In the genomic region with DNA sequence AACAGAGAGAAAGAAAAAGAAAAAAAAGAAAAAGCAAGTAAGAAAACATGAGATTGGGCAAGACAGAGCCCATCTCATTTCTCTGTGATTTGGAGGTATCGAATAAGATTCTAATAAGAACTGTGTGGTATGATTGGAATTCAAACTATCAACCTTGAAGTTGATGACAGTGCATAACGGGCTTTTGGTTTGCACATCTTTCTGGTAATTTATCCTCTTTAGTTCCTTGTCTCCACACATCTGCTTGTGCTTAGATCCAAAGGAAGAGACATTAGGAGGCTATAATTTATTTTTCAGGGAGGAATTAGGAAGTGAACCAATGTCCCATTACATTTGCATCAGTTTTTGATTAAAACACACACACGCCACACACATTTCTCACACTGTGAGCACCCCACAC, we compare ENCODE assay signal across 2 cellular contexts.
TF ChIP-seq lines count a peak whose summit lies in the region.

No MANE protein-coding gene starts in this region.

TF ChIP-seq in SK-N-SH treated with all-trans-retinoic acid at 6 μM for 48 hours, 23 proteins besides CTCF, POLR2A, EP300 and RAD21 (continued from another document):
- TF ChIP-seq, protein P1, sequence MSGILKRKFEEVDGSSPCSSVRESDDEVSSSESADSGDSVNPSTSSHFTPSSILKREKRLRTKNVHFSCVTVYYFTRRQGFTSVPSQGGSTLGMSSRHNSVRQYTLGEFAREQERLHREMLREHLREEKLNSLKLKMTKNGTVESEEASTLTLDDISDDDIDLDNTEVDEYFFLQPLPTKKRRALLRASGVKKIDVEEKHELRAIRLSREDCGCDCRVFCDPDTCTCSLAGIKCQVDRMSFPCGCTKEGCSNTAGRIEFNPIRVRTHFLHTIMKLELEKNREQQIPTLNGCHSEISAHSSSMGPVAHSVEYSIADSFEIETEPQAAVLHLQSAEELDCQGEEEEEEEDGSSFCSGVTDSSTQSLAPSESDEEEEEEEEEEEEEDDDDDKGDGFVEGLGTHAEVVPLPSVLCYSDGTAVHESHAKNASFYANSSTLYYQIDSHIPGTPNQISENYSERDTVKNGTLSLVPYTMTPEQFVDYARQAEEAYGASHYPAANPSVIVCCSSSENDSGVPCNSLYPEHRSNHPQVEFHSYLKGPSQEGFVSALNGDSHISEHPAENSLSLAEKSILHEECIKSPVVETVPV (CRISPR knock-in tag; IDR thresholded peaks at IDR 0.05), result no peak
- no peak for TF ChIP-seq CSDC2 (CRISPR knock-in tag; IDR thresholded peaks at IDR 0.05)
- no peak for TF ChIP-seq ZFP3 (CRISPR knock-in tag; IDR thresholded peaks at IDR 0.05)
- no peak for TF ChIP-seq ISL1 (CRISPR knock-in tag; IDR thresholded peaks at IDR 0.05)
- TF ChIP-seq OSR1 (CRISPR knock-in tag; IDR thresholded peaks at IDR 0.05), result no peak
- TF ChIP-seq GLIS3 (CRISPR knock-in tag; IDR thresholded peaks at IDR 0.05), result no peak
- TF ChIP-seq, protein P2, sequence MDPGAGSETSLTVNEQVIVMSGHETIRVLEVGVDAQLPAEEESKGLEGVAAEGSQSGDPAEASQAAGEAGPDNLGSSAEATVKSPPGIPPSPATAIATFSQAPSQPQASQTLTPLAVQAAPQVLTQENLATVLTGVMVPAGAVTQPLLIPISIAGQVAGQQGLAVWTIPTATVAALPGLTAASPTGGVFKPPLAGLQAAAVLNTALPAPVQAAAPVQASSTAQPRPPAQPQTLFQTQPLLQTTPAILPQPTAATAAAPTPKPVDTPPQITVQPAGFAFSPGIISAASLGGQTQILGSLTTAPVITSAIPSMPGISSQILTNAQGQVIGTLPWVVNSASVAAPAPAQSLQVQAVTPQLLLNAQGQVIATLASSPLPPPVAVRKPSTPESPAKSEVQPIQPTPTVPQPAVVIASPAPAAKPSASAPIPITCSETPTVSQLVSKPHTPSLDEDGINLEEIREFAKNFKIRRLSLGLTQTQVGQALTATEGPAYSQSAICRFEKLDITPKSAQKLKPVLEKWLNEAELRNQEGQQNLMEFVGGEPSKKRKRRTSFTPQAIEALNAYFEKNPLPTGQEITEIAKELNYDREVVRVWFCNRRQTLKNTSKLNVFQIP (CRISPR knock-in tag; IDR thresholded peaks at IDR 0.05; ENCODE audit: borderline replicate concordance, low read depth), result no peak
- TF ChIP-seq ZC3H10 (CRISPR knock-in tag; IDR thresholded peaks at IDR 0.05), result no peak
- no peak for TF ChIP-seq TOX (CRISPR knock-in tag; IDR thresholded peaks at IDR 0.05; ENCODE audit: borderline replicate concordance)
- TF ChIP-seq TCF4 (CRISPR knock-in tag; IDR thresholded peaks at IDR 0.05; ENCODE audit: borderline replicate concordance), result no peak
- no peak for TF ChIP-seq ZNF565 (CRISPR knock-in tag; conservative IDR thresholded peaks at IDR 0.05; ENCODE audit: low read depth)
- no peak for TF ChIP-seq ZNF8 (CRISPR knock-in tag; IDR thresholded peaks at IDR 0.05)
- no peak for TF ChIP-seq PPARA (CRISPR knock-in tag; IDR thresholded peaks at IDR 0.05; ENCODE audit: borderline replicate concordance)
- TF ChIP-seq, protein P3, sequence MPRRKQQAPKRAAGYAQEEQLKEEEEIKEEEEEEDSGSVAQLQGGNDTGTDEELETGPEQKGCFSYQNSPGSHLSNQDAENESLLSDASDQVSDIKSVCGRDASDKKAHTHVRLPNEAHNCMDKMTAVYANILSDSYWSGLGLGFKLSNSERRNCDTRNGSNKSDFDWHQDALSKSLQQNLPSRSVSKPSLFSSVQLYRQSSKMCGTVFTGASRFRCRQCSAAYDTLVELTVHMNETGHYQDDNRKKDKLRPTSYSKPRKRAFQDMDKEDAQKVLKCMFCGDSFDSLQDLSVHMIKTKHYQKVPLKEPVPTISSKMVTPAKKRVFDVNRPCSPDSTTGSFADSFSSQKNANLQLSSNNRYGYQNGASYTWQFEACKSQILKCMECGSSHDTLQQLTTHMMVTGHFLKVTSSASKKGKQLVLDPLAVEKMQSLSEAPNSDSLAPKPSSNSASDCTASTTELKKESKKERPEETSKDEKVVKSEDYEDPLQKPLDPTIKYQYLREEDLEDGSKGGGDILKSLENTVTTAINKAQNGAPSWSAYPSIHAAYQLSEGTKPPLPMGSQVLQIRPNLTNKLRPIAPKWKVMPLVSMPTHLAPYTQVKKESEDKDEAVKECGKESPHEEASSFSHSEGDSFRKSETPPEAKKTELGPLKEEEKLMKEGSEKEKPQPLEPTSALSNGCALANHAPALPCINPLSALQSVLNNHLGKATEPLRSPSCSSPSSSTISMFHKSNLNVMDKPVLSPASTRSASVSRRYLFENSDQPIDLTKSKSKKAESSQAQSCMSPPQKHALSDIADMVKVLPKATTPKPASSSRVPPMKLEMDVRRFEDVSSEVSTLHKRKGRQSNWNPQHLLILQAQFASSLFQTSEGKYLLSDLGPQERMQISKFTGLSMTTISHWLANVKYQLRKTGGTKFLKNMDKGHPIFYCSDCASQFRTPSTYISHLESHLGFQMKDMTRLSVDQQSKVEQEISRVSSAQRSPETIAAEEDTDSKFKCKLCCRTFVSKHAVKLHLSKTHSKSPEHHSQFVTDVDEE (CRISPR knock-in tag; IDR thresholded peaks at IDR 0.05), result no peak
- TF ChIP-seq ZNF70 (CRISPR knock-in tag; IDR thresholded peaks at IDR 0.05), result no peak
- TF ChIP-seq SNAI2 (CRISPR knock-in tag; IDR thresholded peaks at IDR 0.05), result no peak
- TF ChIP-seq ESRRG (CRISPR knock-in tag; IDR thresholded peaks at IDR 0.05), result no peak

TF ChIP-seq in IMR-90, 13 proteins besides CTCF, POLR2A, EP300 and RAD21 (continued from another document):
- TF ChIP-seq RFX5 (IDR thresholded peaks at IDR 0.05; ENCODE audit: low read depth, low read length), result no peak
- TF ChIP-seq, protein P4, sequence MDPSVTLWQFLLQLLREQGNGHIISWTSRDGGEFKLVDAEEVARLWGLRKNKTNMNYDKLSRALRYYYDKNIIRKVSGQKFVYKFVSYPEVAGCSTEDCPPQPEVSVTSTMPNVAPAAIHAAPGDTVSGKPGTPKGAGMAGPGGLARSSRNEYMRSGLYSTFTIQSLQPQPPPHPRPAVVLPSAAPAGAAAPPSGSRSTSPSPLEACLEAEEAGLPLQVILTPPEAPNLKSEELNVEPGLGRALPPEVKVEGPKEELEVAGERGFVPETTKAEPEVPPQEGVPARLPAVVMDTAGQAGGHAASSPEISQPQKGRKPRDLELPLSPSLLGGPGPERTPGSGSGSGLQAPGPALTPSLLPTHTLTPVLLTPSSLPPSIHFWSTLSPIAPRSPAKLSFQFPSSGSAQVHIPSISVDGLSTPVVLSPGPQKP (IDR thresholded peaks at IDR 0.05; ENCODE audit: borderline replicate concordance, low read depth, low read length), result no peak
